ENCODE assay signal across 8 cellular contexts in the genomic region with DNA sequence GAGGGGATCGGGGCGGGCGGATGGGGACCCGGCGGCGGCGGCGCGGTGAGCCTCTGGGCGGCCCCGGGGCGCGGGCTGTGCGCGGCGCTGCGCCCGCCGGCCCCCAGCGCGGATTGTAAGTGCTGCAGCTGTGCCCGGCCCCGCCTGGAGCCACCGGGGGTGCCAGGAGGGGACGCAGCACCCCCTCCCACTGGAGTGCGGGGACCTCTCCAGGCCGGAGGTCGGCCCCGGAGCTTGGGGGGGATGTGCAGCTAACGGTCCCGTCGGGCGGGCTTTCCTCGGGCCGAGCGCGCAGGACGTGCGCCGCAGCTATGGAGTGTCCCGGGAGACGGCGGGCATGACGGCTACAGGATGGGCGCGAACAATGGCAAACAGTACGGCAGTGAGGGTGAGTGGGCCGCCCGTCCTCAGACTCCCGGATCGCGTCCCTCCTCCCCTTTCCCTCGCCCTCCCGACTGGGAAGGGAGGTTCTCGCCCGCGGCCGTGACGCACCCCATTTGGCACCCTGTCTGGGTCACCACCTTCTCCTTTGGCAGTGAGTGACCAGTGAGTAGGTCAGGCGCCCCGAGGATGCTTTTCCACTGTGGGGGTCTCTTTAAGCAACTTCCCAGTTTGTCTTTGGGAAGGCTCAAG. TPM values are rescaled to one million over a fixed set of nuclear protein-coding genes. Genes with fewer than 3 reads are reported as not detected.
A peak's percentile ranks its signal among the peaks of the same experiment; 100 is the strongest.
DNase-seq lines count a peak whose midpoint lies in the region; ATAC-seq, FAIRE-seq and TF ChIP-seq lines count a peak whose summit lies in the region.

No MANE protein-coding gene starts in this region.

- no peaks in the 10 kb centered on the region for H3K79me2 ChIP-seq in HepG2 (ENCODE audit: insufficient read depth, low read length)

- CTCF ChIA-PET in HepG2 (lab: Yijun Ruan, JAX; ENCODE audit: low intra/inter-chr PET ratio, low total read pairs): no interaction called here

- POLR2A ChIA-PET in HepG2 (lab: Yijun Ruan, JAX): no interaction called here

- H3K36me3 ChIP-seq in HepG2 (replicated peaks in 1 of 2; ENCODE audit: control insufficient read depth in 1 of 2, insufficient read depth in 2 of 2, low read length in 2 of 2): no peaks in the 10 kb centered on the region
- no peaks in the 10 kb centered on the region for H3K36me3 ChIP-seq in thyroid gland

- TF ChIP-seq RAD21 in HepG2 (CRISPR knock-in tag; IDR thresholded peaks at IDR 0.05): no peak

- DNase-seq in stimulated activated naive CD8-positive, alpha-beta T cell treated with anti-CD3 and anti-CD28 coated beads, Interleukin-15, Interleukin-2, amounts not matched to agents 100 U/mL and 50 U/mL, for 24 hours: no peak
- no peak for DNase-seq in stimulated activated naive CD8-positive, alpha-beta T cell treated with anti-CD3 and anti-CD28 coated beads, Interleukin-15, amount 100 ng/mL, for 72 hours
- peak; percentile 21 for DNase-seq in dedifferentiated amniotic fluid mesenchymal stem cell (ENCODE audit: extremely low spot score)
- no peak for DNase-seq in HepG2 (ENCODE audit: low spot score)
- DNase-seq in thyroid gland: peak; percentile 8 to 23
- no peak for DNase-seq in SIG-M5 (lab: John Stamatoyannopoulos, UW)
- no peak for DNase-seq in Kasumi-1 (lab: John Stamatoyannopoulos, UW)

- H3K4me1 ChIP-seq in HepG2 (ENCODE audit: insufficient read depth, low read length) (no peaks in the 10 kb centered on the region), thyroid gland (no peaks in the 10 kb centered on the region)

- H3K4me2 ChIP-seq in HepG2 (ENCODE audit: low read depth, low read length): no peak overlapping the region

- no TSS peak for BruUV-seq in HepG2 (replicated peaks; lab: Mats Ljungman, UMichigan)

- H4K20me1 ChIP-seq in HepG2 (ENCODE audit: insufficient read depth, low read length): no peaks in the 10 kb centered on the region

- no peak overlapping the region for H3K9ac ChIP-seq in HepG2 (ENCODE audit: insufficient read depth, low read depth, low read length)

- no peak for TF ChIP-seq CTCF in HepG2 (CRISPR knock-in tag; IDR thresholded peaks at IDR 0.05)
- TF ChIP-seq CTCF in thyroid gland (IDR thresholded peaks at IDR 0.05): no peak

- intact Hi-C loops in HepG2 (cut with micrococcal nuclease; ENCODE audit: unreplicated experiment) (no loop called here), thyroid gland (cut with DNase I) (no loop called here)

- peaks cover 0 to 28% of the 10 kb centered on the region in 2 experiments; a peak in 2 of 5 replicates for H3K27me3 ChIP-seq in HepG2 (ENCODE audit: control insufficient read depth in 1 of 2, insufficient read depth in 2 of 2, low read length in 2 of 2)
- H3K27me3 ChIP-seq in thyroid gland: no peaks in the 10 kb centered on the region

- H3K27me3 Mint-ChIP-seq in stimulated activated naive CD8-positive, alpha-beta T cell treated with anti-CD3 and anti-CD28 coated beads, Interleukin-15, amount 100 ng/mL, for 72 hours: peaks cover 45% of the 10 kb centered on the region

- no peaks in the 10 kb centered on the region for H3K9me3 Mint-ChIP-seq in stimulated activated naive CD8-positive, alpha-beta T cell treated with anti-CD3 and anti-CD28 coated beads, Interleukin-15, amount 100 ng/mL, for 72 hours

- in situ Hi-C loops in HepG2 (cut with HindIII; ENCODE audit: extremely low pct_ligation_motif_present, low pct_unique_long_range_greater_than_20kb): no loop called here

- no peak for TF ChIP-seq POLR2A in HepG2 (IDR thresholded peaks at IDR 0.05; ENCODE audit: insufficient read depth in 1 of 2, low read depth in 2 of 2, low read length in 2 of 2)
- no peak for TF ChIP-seq POLR2A in thyroid gland (IDR thresholded peaks at IDR 0.05)

- H2AFZ ChIP-seq in HepG2 (ENCODE audit: low read length): no peak overlapping the region

- H3K27ac ChIP-seq in HepG2 (ENCODE audit: extremely low read length, insufficient read depth, low read length) (no peak overlapping the region), thyroid gland (peak overlapping the region; percentile 29 to 69 (median 62))

- TF ChIP-seq EP300 in HepG2 (IDR thresholded peaks at IDR 0.05; ENCODE audit: low read depth in 2 of 2, low read length in 2 of 2) (no peak), HepG2 (CRISPR knock-in tag; IDR thresholded peaks at IDR 0.05; ENCODE audit: borderline replicate concordance) (no peak)

- 0% methylated on average over 3 of the region's 61 CpGs for WGBS in HepG2 (ENCODE audit: low lambda C conversion rate)
- WGBS in thyroid gland, 2 donors: 2% methylated on average over 18 to 31 of the region's 61 CpGs

- FAIRE-seq in HepG2 (lab: Jason Lieb, UNC): no peak

- H3K4me3 ChIP-seq in HepG2 (replicated peaks in 1 of 3; ENCODE audit: insufficient read depth in 1 of 3, low read depth in 2 of 3, low read length in 3 of 3) (peak overlapping the region in 2 of 3 experiments; percentile 38 to 57; a peak in 3 of 6 replicates), thyroid gland (replicated peaks in 1 of 3) (peak overlapping the region in 2 of 3 donors; percentile 26 to 46)

- no peak overlapping the region for H3K4me3 Mint-ChIP-seq in stimulated activated naive CD8-positive, alpha-beta T cell treated with anti-CD3 and anti-CD28 coated beads, Interleukin-15, amount 100 ng/mL, for 72 hours

- H3K9me3 ChIP-seq in HepG2 (ENCODE audit: low read length): no peaks in the 10 kb centered on the region
- no peaks in the 10 kb centered on the region for H3K9me3 ChIP-seq in thyroid gland

- no peak overlapping the region for H3K27ac Mint-ChIP-seq in stimulated activated naive CD8-positive, alpha-beta T cell treated with anti-CD3 and anti-CD28 coated beads, Interleukin-15, amount 100 ng/mL, for 72 hours

- H3K4me1 Mint-ChIP-seq in stimulated activated naive CD8-positive, alpha-beta T cell treated with anti-CD3 and anti-CD28 coated beads, Interleukin-15, amount 100 ng/mL, for 72 hours: no peaks in the 10 kb centered on the region

- peak; percentile 14 for ATAC-seq in stimulated activated naive CD8-positive, alpha-beta T cell treated with anti-CD3 and anti-CD28 coated beads, Interleukin-15, Interleukin-2, amounts not matched to agents 100 U/mL and 50 U/mL, for 24 hours
- no peak for ATAC-seq in stimulated activated naive CD8-positive, alpha-beta T cell treated with anti-CD3 and anti-CD28 coated beads, Interleukin-15, amount 100 ng/mL, for 72 hours
- ATAC-seq in HepG2 (peak; percentile 74), HG03139 (IDR thresholded peaks at IDR 0.05; ENCODE audit: unreplicated experiment) (no peak)

TF ChIP-seq in HepG2, 621 proteins besides CTCF, POLR2A, EP300 and RAD21:
- TF ChIP-seq ZMAT5 (CRISPR knock-in tag; IDR thresholded peaks at IDR 0.05; ENCODE audit: borderline replicate concordance, low read depth) (no peak), ZNF777 (CRISPR knock-in tag; IDR thresholded peaks at IDR 0.05) (0 out of 2 replicates have a peak, but pooled peaks have one; percentile 31), ZNF747 (CRISPR knock-in tag; IDR thresholded peaks at IDR 0.05; ENCODE audit: borderline replicate concordance) (no peak)
- TF ChIP-seq, protein P1, sequence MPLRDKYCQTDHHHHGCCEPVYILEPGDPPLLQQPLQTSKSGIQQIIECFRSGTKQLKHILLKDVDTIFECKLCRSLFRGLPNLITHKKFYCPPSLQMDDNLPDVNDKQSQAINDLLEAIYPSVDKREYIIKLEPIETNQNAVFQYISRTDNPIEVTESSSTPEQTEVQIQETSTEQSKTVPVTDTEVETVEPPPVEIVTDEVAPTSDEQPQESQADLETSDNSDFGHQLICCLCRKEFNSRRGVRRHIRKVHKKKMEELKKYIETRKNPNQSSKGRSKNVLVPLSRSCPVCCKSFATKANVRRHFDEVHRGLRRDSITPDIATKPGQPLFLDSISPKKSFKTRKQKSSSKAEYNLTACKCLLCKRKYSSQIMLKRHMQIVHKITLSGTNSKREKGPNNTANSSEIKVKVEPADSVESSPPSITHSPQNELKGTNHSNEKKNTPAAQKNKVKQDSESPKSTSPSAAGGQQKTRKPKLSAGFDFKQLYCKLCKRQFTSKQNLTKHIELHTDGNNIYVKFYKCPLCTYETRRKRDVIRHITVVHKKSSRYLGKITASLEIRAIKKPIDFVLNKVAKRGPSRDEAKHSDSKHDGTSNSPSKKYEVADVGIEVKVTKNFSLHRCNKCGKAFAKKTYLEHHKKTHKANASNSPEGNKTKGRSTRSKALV (CRISPR knock-in tag; IDR thresholded peaks at IDR 0.05): 0 out of 2 replicates have a peak, but pooled peaks have one; percentile 26

RNA-seq across cellular contexts. Expression of gene FBXL7, which starts 0.5 kb away (rescaled TPM):
- total RNA-seq in HepG2 (2016; rRNA removed; fragmentation: Illumina TruSeq; extraction: Trizol): 0.07 TPM in 1 of 2 replicates, not detected in the other
- not detected in 2 replicates for total RNA-seq in HepG2 (2016; cell fraction: cytosol; rRNA removed; fragmentation: Illumina TruSeq; extraction: Trizol; ENCODE audit: low read depth)
- not detected in 2 replicates for total RNA-seq in HepG2 (2016; cell fraction: insoluble cytoplasmic fraction; rRNA removed; fragmentation: Illumina TruSeq; extraction: Trizol)
- not detected in 2 replicates for total RNA-seq in HepG2 (2016; cell fraction: membrane; rRNA removed; fragmentation: Illumina TruSeq; extraction: Trizol)
- not detected in 2 replicates for total RNA-seq in HepG2 (2016; cell fraction: nucleus; rRNA removed; fragmentation: Illumina TruSeq; extraction: Trizol)
- polyA plus RNA-seq in HepG2 (2011; rRNA removed): not detected in 2 replicates
- not detected in 2 replicates for polyA plus RNA-seq in HepG2 (2011; cell fraction: cytosol; rRNA removed)
- polyA plus RNA-seq in HepG2 (2011; cell fraction: nucleus; rRNA removed): not detected in 2 replicates
- polyA plus RNA-seq in HepG2 (2012): not detected in 2 replicates
- not detected in 2 replicates for polyA plus RNA-seq in HepG2 (2016; cell fraction: cytosol; fragmentation: Illumina TruSeq; extraction: Trizol; ENCODE audit: low read depth)
- not detected in 2 replicates for polyA plus RNA-seq in HepG2 (2016; cell fraction: insoluble cytoplasmic fraction; fragmentation: Illumina TruSeq; extraction: Trizol; ENCODE audit: low read depth)
- not detected in 2 replicates for polyA plus RNA-seq in HepG2 (2016; cell fraction: membrane; fragmentation: Illumina TruSeq; extraction: Trizol; ENCODE audit: low read depth)
- not detected in 2 replicates for polyA plus RNA-seq in HepG2 (2016; cell fraction: nucleus; fragmentation: Illumina TruSeq; extraction: Trizol; ENCODE audit: insufficient read depth, low read depth)
- polyA minus RNA-seq in HepG2 (2011; rRNA and poly(A)+ RNA removed; ENCODE audit: low replicate concordance): not detected in 2 replicates
- not detected in 2 replicates for polyA minus RNA-seq in HepG2 (2011; cell fraction: cytosol; rRNA and poly(A)+ RNA removed)
- polyA minus RNA-seq in HepG2 (2011; cell fraction: nucleus; rRNA and poly(A)+ RNA removed): not detected in 2 replicates
- total RNA-seq in thyroid gland: 10 to 100 TPM in 2 of 4 donors, 1 to 10 TPM in 2; 6.4 to 11.8 (median 9.2) TPM

Comparison
In these comparisons a context has a peak if more than half of its experiments do, and no peak if none do; other contexts are left out.
1. ATAC-seq: peak in stimulated activated naive CD8-positive, alpha-beta T cell treated with anti-CD3 and anti-CD28 coated beads, Interleukin-15, Interleukin-2, amounts not matched to agents 100 U/mL and 50 U/mL, for 24 hours (single experiment) and HepG2 (single experiment); none in stimulated activated naive CD8-positive, alpha-beta T cell treated with anti-CD3 and anti-CD28 coated beads, Interleukin-15, amount 100 ng/mL, for 72 hours (single experiment) and HG03139 (single experiment).
2. DNase-seq: peak in dedifferentiated amniotic fluid mesenchymal stem cell (single experiment) and thyroid gland (2 of 2); none in stimulated activated naive CD8-positive, alpha-beta T cell treated with anti-CD3 and anti-CD28 coated beads, Interleukin-15, Interleukin-2, amounts not matched to agents 100 U/mL and 50 U/mL, for 24 hours (single experiment), stimulated activated naive CD8-positive, alpha-beta T cell treated with anti-CD3 and anti-CD28 coated beads, Interleukin-15, amount 100 ng/mL, for 72 hours (0 of 2), HepG2 (single experiment), SIG-M5 (single experiment) and Kasumi-1 (0 of 2).